ENCODE assay signal across 22 cellular contexts in genomic region chr12:11847539-11847938, GRCh38.
DNase-seq lines count a peak whose midpoint lies in the region; ATAC-seq, FAIRE-seq and TF ChIP-seq lines count a peak whose summit lies in the region.
"Had no signal": no experiment of that assay in that cellular context is flagged by ENCODE, and none has a peak within 500 bp of the region (broad histone marks: within the 10 kb centered on the region; RNA-seq: fewer than 3 reads in every experiment).

No MANE protein-coding gene starts in this region.

- peaks cover 24% of the 10 kb centered on the region for H3K4me1 Mint-ChIP-seq in T-helper 1 cell treated with Interleukin-12 subunit alpha and Interleukin-12 subunit beta and Interleukin-4 antibody, amounts not matched to agents 30 μg/mL and 1 μg/mL, for 36 hours (ENCODE audit: low read depth)
- H3K4me1 Mint-ChIP-seq in memory B cell, result peaks cover 8% of the 10 kb centered on the region

- H3K27me3 Mint-ChIP-seq in T-helper 1 cell treated with Interleukin-12 subunit alpha and Interleukin-12 subunit beta and Interleukin-4 antibody, amounts not matched to agents 30 μg/mL and 1 μg/mL, for 36 hours (ENCODE audit: low read depth), result no peaks in the 10 kb centered on the region
- H3K27me3 Mint-ChIP-seq in memory B cell, result no peaks in the 10 kb centered on the region

- H3K79me2 ChIP-seq in DND-41 (ENCODE audit: insufficient read depth, low read length), result peaks cover 22% of the 10 kb centered on the region

- no peaks in the 10 kb centered on the region for H3K9me3 Mint-ChIP-seq in T-helper 1 cell treated with Interleukin-12 subunit alpha and Interleukin-12 subunit beta and Interleukin-4 antibody, amounts not matched to agents 30 μg/mL and 1 μg/mL, for 36 hours
- no peaks in the 10 kb centered on the region for H3K9me3 Mint-ChIP-seq in memory B cell
- H3K9me3 Mint-ChIP-seq: CD8-positive, alpha-beta T cell had no signal

- no peak for DNase-seq in T-helper 1 cell
- DNase-seq in DND-41, result no peak
- no peak for DNase-seq in bronchial epithelial cell (ENCODE audit: low read depth)
- DNase-seq in memory B cell (ENCODE audit: low spot score in 2 of 2), result no peak
- no peak for DNase-seq in NCI-H524 treated with DMSO at 0.1 percent for 48 hours (lab: John Stamatoyannopoulos, UW)
- DNase-seq in NCI-H82 (lab: John Stamatoyannopoulos, UW), result no peak
- DNase-seq: 8988T; BE2C; CD8-positive, alpha-beta T cell; GDM1; NCI-H187 treated with DMSO at 0.1 percent for 48 hours; NCI-H69; NK-92 treated with Interleukin-12 subunit alpha and Interleukin-12 subunit beta, amount 100 ng/mL, for 24 hours; OCI-M1; RPMI8226; SIG-M5 had no signal

- TF ChIP-seq CTCF in DND-41 (IDR thresholded peaks at IDR 0.05; ENCODE audit: borderline replicate concordance, extremely low read depth, low read length, poor library complexity, severe bottlenecking) (no peak), bronchial epithelial cell (IDR thresholded peaks at IDR 0.05; ENCODE audit: insufficient read depth, low read length, severe bottlenecking) (no peak)

- peak overlapping the region; percentile 43 for H3K27ac Mint-ChIP-seq in T-helper 1 cell treated with Interleukin-12 subunit alpha and Interleukin-12 subunit beta and Interleukin-4 antibody, amounts not matched to agents 30 μg/mL and 1 μg/mL, for 36 hours
- peak overlapping the region; percentile 18 for H3K27ac Mint-ChIP-seq in memory B cell
- H3K27ac Mint-ChIP-seq: CD8-positive, alpha-beta T cell had no signal

- H3K36me3 ChIP-seq in DND-41 (ENCODE audit: insufficient read depth, low read length) (peaks cover 91% of the 10 kb centered on the region), bronchial epithelial cell (ENCODE audit: control insufficient read depth, insufficient read depth, low read length) (peaks cover 3% of the 10 kb centered on the region)
- H3K36me3 ChIP-seq: BE2C had no signal

- H3K4me3 Mint-ChIP-seq in T-helper 1 cell treated with Interleukin-12 subunit alpha and Interleukin-12 subunit beta and Interleukin-4 antibody, amounts not matched to agents 30 μg/mL and 1 μg/mL, for 36 hours, result no peak overlapping the region
- H3K4me3 Mint-ChIP-seq in memory B cell, result no peak overlapping the region
- H3K4me3 Mint-ChIP-seq: CD8-positive, alpha-beta T cell had no signal

- peak; percentile 7 for FAIRE-seq in bronchial epithelial cell (lab: Jason Lieb, UNC)
- FAIRE-seq: D721Med, GM12878, H54, K562 had no signal

- no peak overlapping the region for H3K9ac ChIP-seq in DND-41 (ENCODE audit: low read depth, low read length)

- no peaks in the 10 kb centered on the region for H3K4me1 ChIP-seq in DND-41 (ENCODE audit: insufficient read depth, low read length)
- H3K4me1 ChIP-seq: BE2C had no signal

- ATAC-seq in DND-41 (ENCODE audit: insufficient read depth, low read depth) (no peak), memory B cell (ENCODE audit: low read depth) (no peak), HG03354 (IDR thresholded peaks at IDR 0.05; ENCODE audit: poor library complexity, severe bottlenecking, unreplicated experiment) (no peak)
- ATAC-seq: CD8-positive, alpha-beta T cell; GM12878; K562 had no signal

- no peak overlapping the region for H2AFZ ChIP-seq in DND-41 (ENCODE audit: low read depth, low read length)

- H3K4me2 ChIP-seq in DND-41 (ENCODE audit: insufficient read depth, low read length), result no peak overlapping the region

- peak overlapping the region; percentile 40 for H3K27ac ChIP-seq in DND-41 (ENCODE audit: low read length)

- no peak overlapping the region for H3K4me3 ChIP-seq in DND-41 (ENCODE audit: low read depth in 1 of 2, low read length in 2 of 2)
- no peak overlapping the region for H3K4me3 ChIP-seq in bronchial epithelial cell (ENCODE audit: low read depth, low read length)
- H3K4me3 ChIP-seq: GM12878, K562 had no signal

- H3K27me3 ChIP-seq in DND-41 (ENCODE audit: insufficient read depth, low read length, poor library complexity) (no peaks in the 10 kb centered on the region), bronchial epithelial cell (ENCODE audit: control insufficient read depth, insufficient read depth, low read length) (no peaks in the 10 kb centered on the region)
- H3K27me3 ChIP-seq: BE2C had no signal

- peaks cover 53% of the 10 kb centered on the region for H3K36me3 Mint-ChIP-seq in T-helper 1 cell treated with Interleukin-12 subunit alpha and Interleukin-12 subunit beta and Interleukin-4 antibody, amounts not matched to agents 30 μg/mL and 1 μg/mL, for 36 hours (ENCODE audit: low read depth)
- H3K36me3 Mint-ChIP-seq in memory B cell, result peaks cover 27% of the 10 kb centered on the region

- no peaks in the 10 kb centered on the region for H4K20me1 ChIP-seq in DND-41 (ENCODE audit: insufficient read depth, low read length)

- H3K9me3 ChIP-seq in DND-41 (ENCODE audit: insufficient read depth, low read length, severe bottlenecking), result no peaks in the 10 kb centered on the region
- H3K9me3 ChIP-seq: BE2C had no signal
